Comparison of ENCODE assay signal across 9 cellular contexts in genomic region chr1:156659672-156659993, GRCh38. TPM values are rescaled to one million over a fixed set of nuclear protein-coding genes. Genes with fewer than 3 reads are reported as not detected.
DNase-seq lines count a peak whose midpoint lies in the region; ATAC-seq, FAIRE-seq and TF ChIP-seq lines count a peak whose summit lies in the region.
"Had no signal": no experiment of that assay in that cellular context is flagged by ENCODE, and none has a peak within 500 bp of the region (broad histone marks: within the 10 kb centered on the region; RNA-seq: fewer than 3 reads in every experiment).

No MANE protein-coding gene starts in this region.

- H2AFZ ChIP-seq in IMR-90 (replicated peaks; ENCODE audit: low read length, poor library complexity) (peak overlapping the region; percentile 90), neural progenitor cell (replicated peaks) (no peak overlapping the region)

- no peak for ATAC-seq in CD4-positive, CD25-positive, alpha-beta regulatory T cell (ENCODE audit: low read depth in 2 of 2)
- ATAC-seq in IMR-90 (ENCODE audit: low read depth) (no peak), HG02981 (IDR thresholded peaks at IDR 0.05; ENCODE audit: unreplicated experiment) (no peak)
- no peak for ATAC-seq in central memory CD8-positive, alpha-beta T cell (replicated peaks; ENCODE audit: extremely low read depth, poor library complexity, severe bottlenecking)

- H3K27ac Mint-ChIP-seq in CD4-positive, CD25-positive, alpha-beta regulatory T cell: peak overlapping the region in 1 of 3 donors; percentile 90
- H3K27ac Mint-ChIP-seq in central memory CD8-positive, alpha-beta T cell (ENCODE audit: low read depth): peak overlapping the region; percentile 19
- peak overlapping the region; percentile 92 for H3K27ac Mint-ChIP-seq in neural progenitor cell

- no TSS peak for BruUV-seq in IMR-90 (replicated peaks; lab: Mats Ljungman, UMichigan)

- H3K4me1 Mint-ChIP-seq in CD4-positive, CD25-positive, alpha-beta regulatory T cell: peaks cover 0 to 57% (median 23%) of the 10 kb centered on the region in 4 donors
- H3K4me1 Mint-ChIP-seq in central memory CD8-positive, alpha-beta T cell: peaks cover 52% of the 10 kb centered on the region
- H3K4me1 Mint-ChIP-seq in neural progenitor cell: peaks cover 63% of the 10 kb centered on the region

- peak overlapping the region; percentile 78 for H2AK5ac ChIP-seq in IMR-90 (ENCODE audit: low read depth, low read length)

- peaks cover 20% of the 10 kb centered on the region for H3K9me1 ChIP-seq in IMR-90 (ENCODE audit: insufficient read depth, low read length)

- H3K9ac ChIP-seq in IMR-90 (ENCODE audit: low read depth, low read length) (peak overlapping the region; percentile 21; the same call in 1 of the 2 replicates), neural progenitor cell (no peak overlapping the region)

- H3K27me3 ChIP-seq in CD4-positive, CD25-positive, alpha-beta regulatory T cell (ENCODE audit: control insufficient read depth, insufficient read depth, low read length): peaks cover 10% of the 10 kb centered on the region
- H3K27me3 ChIP-seq in IMR-90 (ENCODE audit: control insufficient read depth, insufficient read depth, low read length) (peaks cover 25% of the 10 kb centered on the region), neural progenitor cell (peaks cover 52% of the 10 kb centered on the region)

- H3K4me1 ChIP-seq in CD4-positive, CD25-positive, alpha-beta regulatory T cell (ENCODE audit: control insufficient read depth, insufficient read depth, low read length, poor library complexity, severe bottlenecking): peaks cover 43% of the 10 kb centered on the region
- peaks cover 44% of the 10 kb centered on the region for H3K4me1 ChIP-seq in IMR-90 (ENCODE audit: control insufficient read depth, insufficient read depth, low read length)
- H3K4me1 ChIP-seq in neural progenitor cell: peaks cover 53% of the 10 kb centered on the region

- no peaks in the 10 kb centered on the region for H3K79me2 ChIP-seq in neural progenitor cell (ENCODE audit: low read depth)

- no peak overlapping the region for H3K4me3 ChIP-seq in CD4-positive, CD25-positive, alpha-beta regulatory T cell (ENCODE audit: low read depth, low read length)
- H3K4me3 ChIP-seq in IMR-90 (ENCODE audit: insufficient read depth, low read depth, low read length) (no peak overlapping the region), neural progenitor cell (no peak overlapping the region)

- H3K4me3 Mint-ChIP-seq in CD4-positive, CD25-positive, alpha-beta regulatory T cell: peak overlapping the region; percentile 44 to 79 (median 76)
- H3K4me3 Mint-ChIP-seq in central memory CD8-positive, alpha-beta T cell: peak overlapping the region; percentile 59
- peak overlapping the region; percentile 63 for H3K4me3 Mint-ChIP-seq in neural progenitor cell

- no peak for TF ChIP-seq POLR2A in IMR-90 (IDR thresholded peaks at IDR 0.05; ENCODE audit: low read depth, low read length)

- no peaks in the 10 kb centered on the region for H3K9me3 ChIP-seq in CD4-positive, CD25-positive, alpha-beta regulatory T cell (ENCODE audit: control insufficient read depth in 2 of 2, low read length in 2 of 2)
- no peaks in the 10 kb centered on the region for H3K9me3 ChIP-seq in IMR-90 (ENCODE audit: control insufficient read depth, insufficient read depth, low read length)
- H3K9me3 ChIP-seq in neural progenitor cell (ENCODE audit: low read depth): no peaks in the 10 kb centered on the region

- H2BK120ac ChIP-seq in IMR-90 (ENCODE audit: low read depth, low read length): peak overlapping the region; percentile 38; the same call in 1 of the 2 replicates

- CTCF ChIA-PET in IMR-90 (lab: Yijun Ruan, JAX): interaction anchor here (0.6 to 1.3 kb wide), 5 partner anchors 17 to 216 kb away, joined by 3 to 25 read pairs (median 4); partner anchors contain the start of genes BCAN and NES

- H3K23ac ChIP-seq in IMR-90 (ENCODE audit: low read depth, low read length): 0 out of 2 replicates have a peak overlapping the region, but pooled peaks have one; percentile 35

- H3K36me3 Mint-ChIP-seq in CD4-positive, CD25-positive, alpha-beta regulatory T cell: no peaks in the 10 kb centered on the region
- peaks cover 9% of the 10 kb centered on the region for H3K36me3 Mint-ChIP-seq in central memory CD8-positive, alpha-beta T cell (ENCODE audit: insufficient read depth)
- H3K36me3 Mint-ChIP-seq in neural progenitor cell: no peaks in the 10 kb centered on the region

- peaks cover 37% of the 10 kb centered on the region for H3K27me3 Mint-ChIP-seq in CD4-positive, CD25-positive, alpha-beta regulatory T cell
- peaks cover 31% of the 10 kb centered on the region for H3K27me3 Mint-ChIP-seq in central memory CD8-positive, alpha-beta T cell
- peaks cover 32% of the 10 kb centered on the region for H3K27me3 Mint-ChIP-seq in neural progenitor cell (ENCODE audit: insufficient read depth, low read depth)

- no peak overlapping the region for H3K27ac ChIP-seq in CD4-positive, CD25-positive, alpha-beta regulatory T cell (ENCODE audit: insufficient read depth, low read length, poor library complexity, severe bottlenecking)
- H3K27ac ChIP-seq in IMR-90 (ENCODE audit: insufficient read depth, low read length) (peak overlapping the region; percentile 13), neural progenitor cell (no peak overlapping the region)

- FAIRE-seq in frontal cortex (lab: Jason Lieb, UNC): no peak

- no peak overlapping the region for H4K91ac ChIP-seq in IMR-90 (ENCODE audit: insufficient read depth, low read depth, low read length)

- peaks cover 0 to 24% of the 10 kb centered on the region in 2 experiments; a peak in 2 of 4 replicates for H3K79me1 ChIP-seq in IMR-90 (ENCODE audit: low read depth in 1 of 2, low read length in 2 of 2)

- no peaks in the 10 kb centered on the region for H3K36me3 ChIP-seq in CD4-positive, CD25-positive, alpha-beta regulatory T cell (ENCODE audit: control insufficient read depth, insufficient read depth, low read length)
- H3K36me3 ChIP-seq in IMR-90 (ENCODE audit: control insufficient read depth, insufficient read depth, low read length) (no peaks in the 10 kb centered on the region), neural progenitor cell (no peaks in the 10 kb centered on the region)

- H3K4me2 ChIP-seq in IMR-90 (ENCODE audit: low read depth, low read length) (peak overlapping the region; percentile 37), neural progenitor cell (no peak overlapping the region)

- H3K9me3 Mint-ChIP-seq in CD4-positive, CD25-positive, alpha-beta regulatory T cell: peaks cover 0 to 2% (median 0%) of the 10 kb centered on the region in 7 donors
- no peaks in the 10 kb centered on the region for H3K9me3 Mint-ChIP-seq in central memory CD8-positive, alpha-beta T cell
- no peaks in the 10 kb centered on the region for H3K9me3 Mint-ChIP-seq in neural progenitor cell

- peak overlapping the region; percentile 69; the same call in 1 of the 2 replicates for H3K14ac ChIP-seq in IMR-90 (replicated peaks; ENCODE audit: low read depth, low read length)

- 0 out of 2 replicates have a peak, but pooled peaks cover 6% of the 10 kb centered on the region for H4K20me1 ChIP-seq in IMR-90 (ENCODE audit: insufficient read depth, low read length)
- H4K20me1 ChIP-seq in neural progenitor cell (ENCODE audit: low read depth): peaks cover 24% of the 10 kb centered on the region

- DNase-seq in CD4-positive, CD25-positive, alpha-beta regulatory T cell: no peak
- DNase-seq in IMR-90 (no peak), neural progenitor cell (ENCODE audit: low spot score) (no peak), frontal cortex (ENCODE audit: low spot score in 2 of 2) (no peak), OCI-M2 (lab: John Stamatoyannopoulos, UW; ENCODE audit: unreplicated experiment) (no peak), NCI-H1092 treated with DMSO at 0.1 percent for 48 hours (lab: John Stamatoyannopoulos, UW) (no peak)
- DNase-seq in central memory CD8-positive, alpha-beta T cell (ENCODE audit: low spot score in 2 of 2): no peak

- no peak overlapping the region for H2BK15ac ChIP-seq in IMR-90 (ENCODE audit: low read depth, low read length)

- intact Hi-C loops in IMR-90 (cut with micrococcal nuclease): no loop called here

- peak overlapping the region in 1 of 2 experiments; percentile 72; a peak in 1 of 4 replicates for H4K8ac ChIP-seq in IMR-90 (ENCODE audit: low read depth in 2 of 2, low read length in 2 of 2)

- TF ChIP-seq CTCF in IMR-90 (conservative IDR thresholded peaks at IDR 0.05; ENCODE audit: low read depth, low read length) (no peak), neural progenitor cell (IDR thresholded peaks at IDR 0.05) (no peak)

- no peak overlapping the region; the same call in 1 of the 2 replicates for H4K5ac ChIP-seq in IMR-90 (ENCODE audit: low read depth, low read length)

- no peak for TF ChIP-seq RAD21 in IMR-90 (IDR thresholded peaks at IDR 0.05; ENCODE audit: low read length)

- no peak overlapping the region for H3K18ac ChIP-seq in IMR-90 (ENCODE audit: low read depth, low read length)

- peaks cover 40% of the 10 kb centered on the region for H3F3A ChIP-seq in neural progenitor cell (ENCODE audit: low read depth)

- H2BK20ac ChIP-seq in IMR-90 (ENCODE audit: low read depth, low read length): no peak overlapping the region

- POLR2A ChIA-PET in IMR-90 (lab: Charles Lee; ENCODE audit: unreplicated experiment): no interaction called here

- no peak overlapping the region for H3K56ac ChIP-seq in IMR-90 (ENCODE audit: extremely low read depth, insufficient read depth, low read length)

- peak overlapping the region; percentile 28 for H2BK5ac ChIP-seq in IMR-90 (ENCODE audit: low read depth, low read length, poor library complexity, severe bottlenecking)

- peak overlapping the region; percentile 67 for H3K4ac ChIP-seq in IMR-90 (ENCODE audit: low read depth, low read length)

- in situ Hi-C loops in IMR-90 (cut with MboI; ENCODE audit: low sequenced_read_pairs): loop anchor here (5.0 kb wide), 1 partner anchor 37 kb away; no protein-coding TSS in a partner anchor

- peak overlapping the region; percentile 94 for H2AK9ac ChIP-seq in IMR-90 (replicated peaks; ENCODE audit: low read depth, low read length, poor library complexity)

- dilution Hi-C loops in IMR-90 (cut with HindIII; ENCODE audit: low sequenced_read_pairs, unreplicated experiment): no loop called here

- WGBS in IMR-90 (ENCODE audit: extremely low coverage in 2 of 2, insufficient read length in 1 of 2), 2 experiments: 0% methylated on average over 2 of the region's 6 CpGs; no CpG with 5 or more reads in 1 of the 2 experiments

RNA-seq across cellular contexts. Expression of gene NES, which starts 17.6 kb away (rescaled TPM):
- total RNA-seq in CD4-positive, CD25-positive, alpha-beta regulatory T cell: 0.10 TPM
- polyA plus RNA-seq in CD4-positive, CD25-positive, alpha-beta regulatory T cell: not detected
- total RNA-seq in IMR-90 (2012; rRNA removed): 40.1 and 46.1 TPM in 2 replicates
- 25.3 and 26.7 TPM in 2 replicates for polyA plus RNA-seq in IMR-90 (2012; rRNA removed)
- polyA plus RNA-seq in IMR-90 (2012; cell fraction: cytosol; rRNA removed): 12.6 and 13.2 TPM in 2 replicates
- polyA plus RNA-seq in IMR-90 (2012; cell fraction: nucleus; rRNA removed; ENCODE audit: low replicate concordance): 30.6 and 35.9 TPM in 2 replicates
- total RNA-seq in neural progenitor cell (ENCODE audit: low replicate concordance): 83.8 and 219 TPM in 2 replicates
- total RNA-seq in frontal cortex: 43.2 TPM

RNA-seq across cellular contexts. Expression of gene BCAN, which starts 17.7 kb away (rescaled TPM):
- total RNA-seq in CD4-positive, CD25-positive, alpha-beta regulatory T cell: not detected
- not detected for polyA plus RNA-seq in CD4-positive, CD25-positive, alpha-beta regulatory T cell
- total RNA-seq in IMR-90 (2012; rRNA removed) (not detected in 2 replicates), neural progenitor cell (ENCODE audit: low replicate concordance) (0.46 TPM in 1 of 2 replicates, not detected in the other), frontal cortex (52.2 TPM)
- 0.07 TPM in 1 of 2 replicates, not detected in the other for polyA plus RNA-seq in IMR-90 (2012; rRNA removed)
- polyA plus RNA-seq in IMR-90 (2012; cell fraction: cytosol; rRNA removed): 0.04 and 0.11 TPM in 2 replicates
- polyA plus RNA-seq in IMR-90 (2012; cell fraction: nucleus; rRNA removed; ENCODE audit: low replicate concordance): 0.05 TPM in 2 replicates
- total RNA-seq: omental fat pad had no signal

RNA-seq across cellular contexts. Expression of gene HAPLN2, which starts 40.4 kb away (rescaled TPM):
- not detected for total RNA-seq in CD4-positive, CD25-positive, alpha-beta regulatory T cell
- polyA plus RNA-seq in CD4-positive, CD25-positive, alpha-beta regulatory T cell: not detected
- total RNA-seq in IMR-90 (2012; rRNA removed) (not detected in 2 replicates), neural progenitor cell (ENCODE audit: low replicate concordance) (0.65 TPM in 1 of 2 replicates, not detected in the other), frontal cortex (0.41 TPM)
- polyA plus RNA-seq in IMR-90 (2012; rRNA removed): not detected in 2 replicates
- polyA plus RNA-seq in IMR-90 (2012; cell fraction: cytosol; rRNA removed): 0.35 TPM in 1 of 2 replicates, not detected in the other
- 0.20 and 0.21 TPM in 2 replicates for polyA plus RNA-seq in IMR-90 (2012; cell fraction: nucleus; rRNA removed; ENCODE audit: low replicate concordance)

RNA-seq across cellular contexts. Expression of gene CRABP2, which starts 45.8 kb away (rescaled TPM):
- total RNA-seq in CD4-positive, CD25-positive, alpha-beta regulatory T cell: 5.1 TPM
- polyA plus RNA-seq in CD4-positive, CD25-positive, alpha-beta regulatory T cell: not detected
- total RNA-seq in IMR-90 (2012; rRNA removed) (6.1 and 6.3 TPM in 2 replicates), neural progenitor cell (ENCODE audit: low replicate concordance) (110 and 156 TPM in 2 replicates), frontal cortex (7.7 TPM)
- 12.2 and 15.7 TPM in 2 replicates for polyA plus RNA-seq in IMR-90 (2012; rRNA removed)
- polyA plus RNA-seq in IMR-90 (2012; cell fraction: cytosol; rRNA removed): 12.2 and 23.5 TPM in 2 replicates
- 6.7 and 8.7 TPM in 2 replicates for polyA plus RNA-seq in IMR-90 (2012; cell fraction: nucleus; rRNA removed; ENCODE audit: low replicate concordance)

RNA-seq across cellular contexts. Expression of gene GPATCH4, which starts 58.4 kb away (rescaled TPM):
- total RNA-seq in CD4-positive, CD25-positive, alpha-beta regulatory T cell: 27.5 TPM
- polyA plus RNA-seq in CD4-positive, CD25-positive, alpha-beta regulatory T cell: 10 to 100 TPM; 20.2 to 34.6 (median 27.6) TPM
- total RNA-seq in IMR-90 (2012; rRNA removed): 30.8 and 41.8 TPM in 2 replicates
- 26.6 and 32.6 TPM in 2 replicates for polyA plus RNA-seq in IMR-90 (2012; rRNA removed)
- polyA plus RNA-seq in IMR-90 (2012; cell fraction: cytosol; rRNA removed): 13.1 and 14.7 TPM in 2 replicates
- 16.3 and 33.1 TPM in 2 replicates for polyA plus RNA-seq in IMR-90 (2012; cell fraction: nucleus; rRNA removed; ENCODE audit: low replicate concordance)
- 17.2 and 18.6 TPM in 2 replicates for total RNA-seq in neural progenitor cell (ENCODE audit: low replicate concordance)
- total RNA-seq in frontal cortex: 5.7 TPM

Comparison
In these comparisons a context has a peak if more than half of its experiments do, and no peak if none do; other contexts are left out.
1. RNA of gene NES, which starts 17.6 kb away (total RNA-seq): 83.8 to 219 TPM in neural progenitor cell, 43.2 TPM in frontal cortex (single experiment) and 40.1 to 46.1 TPM in IMR-90; 0.10 TPM in CD4-positive, CD25-positive, alpha-beta regulatory T cell (single experiment); every median in the first group is over 10 times any median in the second.
2. RNA of gene BCAN, which starts 17.7 kb away (total RNA-seq): 52.2 TPM in frontal cortex (single experiment); 0.46 TPM in neural progenitor cell, not detected in CD4-positive, CD25-positive, alpha-beta regulatory T cell (single experiment) and not detected in IMR-90; every median in the first group is over 10 times any median in the second.
3. Peak in every context shown above with its lines, with median percentiles within 50 percentile points of each other: H3K4me3 Mint-ChIP-seq.